In the genomic region with DNA sequence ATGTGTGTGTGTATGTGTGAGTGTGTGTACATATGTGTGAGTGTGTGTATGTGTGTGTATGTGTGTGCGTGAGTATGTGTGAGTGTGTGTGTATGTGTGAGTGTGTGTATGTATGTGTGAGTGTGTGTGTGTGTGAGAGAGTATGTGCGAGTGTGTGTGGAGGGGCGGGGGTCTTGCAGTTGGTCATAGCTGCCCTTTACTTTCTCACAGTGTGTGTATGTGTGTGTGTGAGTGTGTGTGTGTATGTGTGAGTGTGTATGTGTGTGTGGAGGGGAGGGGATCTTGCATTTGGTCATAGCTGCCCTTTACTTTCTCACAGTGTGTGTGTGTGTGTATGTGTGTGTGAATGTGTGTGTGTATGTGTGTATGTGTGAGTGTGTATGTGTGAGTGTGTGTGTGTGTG, we compare ENCODE assay signal across 22 cellular contexts.
A peak's percentile ranks its signal among the peaks of the same experiment; 100 is the strongest.
DNase-seq lines count a peak whose midpoint lies in the region; ATAC-seq, FAIRE-seq and TF ChIP-seq lines count a peak whose summit lies in the region.
"Had no signal": no experiment of that assay in that cellular context is flagged by ENCODE, and none has a peak within 500 bp of the region (broad histone marks: within the 10 kb centered on the region; RNA-seq: fewer than 3 reads in every experiment).

No MANE protein-coding gene starts in this region.

- TF ChIP-seq CTCF in GM12878 (IDR thresholded peaks at IDR 0.05 in 2 of 3, conservative IDR thresholded peaks at IDR 0.05 in 1 of 3; ENCODE audit: control insufficient read depth in 2 of 3, extremely low read depth in 1 of 3, insufficient read depth in 1 of 3, low read depth in 3 of 3, low read length in 3 of 3), result no peak
- TF ChIP-seq CTCF in dorsolateral prefrontal cortex (IDR thresholded peaks at IDR 0.05 in 54 of 56, conservative IDR thresholded peaks at IDR 0.05 in 2 of 56; ENCODE audit: low read depth in 1 of 56, partially characterized antibody in 56 of 56), result no peak
- no peak for TF ChIP-seq CTCF in GM20000 (IDR thresholded peaks at IDR 0.05; ENCODE audit: extremely low read depth, missing control alignments)

- no peaks in the 10 kb centered on the region for H3K27me3 Mint-ChIP-seq in activated CD4-positive, alpha-beta T cell treated with anti-CD3 and anti-CD28 coated beads, Interleukin-2, amount 10 ng/mL, durations not matched to agents 24 days and 14 days

- BruUV-seq in GM12878 (replicated peaks; lab: Mats Ljungman, UMichigan), result no TSS peak

- FAIRE-seq in GM12878 (lab: Jason Lieb, UNC), result peak; percentile 70
- FAIRE-seq: H54 had no signal

- POLR2A ChIA-PET in GM12878 (lab: Charles Lee), result interaction anchor here (0.7 to 2.0 kb wide), 8 partner anchors 9 to 23 kb away, joined by 3 to 6 read pairs (median 3); no protein-coding TSS in a partner anchor

- H3K4me1 Mint-ChIP-seq in activated CD4-positive, alpha-beta T cell treated with anti-CD3 and anti-CD28 coated beads, Interleukin-2, amount 10 ng/mL, durations not matched to agents 24 days and 14 days, result peaks cover 22% of the 10 kb centered on the region

- H3K27me3 ChIP-seq in GM12878 (replicated peaks in 1 of 2; ENCODE audit: control insufficient read depth in 2 of 2, insufficient read depth in 2 of 2, low read length in 1 of 2) (no peaks in the 10 kb centered on the region), mesenchymal stem cell (ENCODE audit: control insufficient read depth in 1 of 2, insufficient read depth in 1 of 2, low read length in 2 of 2) (no peaks in the 10 kb centered on the region), dorsolateral prefrontal cortex (no peaks in the 10 kb centered on the region)

- H3K4me3 ChIP-seq in GM12878, result no peak overlapping the region
- no peak overlapping the region for H3K4me3 ChIP-seq in mesenchymal stem cell (ENCODE audit: insufficient read depth in 1 of 2, low read depth in 1 of 2, low read length in 2 of 2)
- H3K4me3 ChIP-seq in dorsolateral prefrontal cortex, result no peak overlapping the region

- H3K9me3 ChIP-seq in GM12878 (replicated peaks; ENCODE audit: control insufficient read depth, insufficient read depth, low read length) (no peaks in the 10 kb centered on the region; the same call in 1 of the 3 replicates), mesenchymal stem cell (ENCODE audit: control insufficient read depth, low read length) (no peaks in the 10 kb centered on the region)
- H3K9me3 ChIP-seq: SK-N-SH had no signal

- WGBS in GM12878 (ENCODE audit: insufficient coverage, insufficient replicate concordance, low lambda C conversion rate, missing lambda C conversion rate), result 81% methylated on average over 3 of the region's 3 CpGs
- WGBS in mesenchymal stem cell, result 93% methylated on average over 3 of the region's 3 CpGs

- H2BK120ac ChIP-seq in mesenchymal stem cell (ENCODE audit: low read depth, low read length), result no peak overlapping the region

- H3K4ac ChIP-seq in mesenchymal stem cell (ENCODE audit: low read depth in 1 of 2, low read length in 2 of 2), result no peak overlapping the region

- H4K91ac ChIP-seq in mesenchymal stem cell (ENCODE audit: low read length), result peak overlapping the region; percentile 57

- no peak for TF ChIP-seq RAD21 in GM12878 (IDR thresholded peaks at IDR 0.05; ENCODE audit: insufficient read depth, low read depth, low read length)

- no peak overlapping the region for H2BK15ac ChIP-seq in mesenchymal stem cell (ENCODE audit: low read depth, poor library complexity, severe bottlenecking)

- intact Hi-C loops in activated CD4-positive, alpha-beta T cell treated with anti-CD3 and anti-CD28 coated beads, Interleukin-2, amount 10 ng/mL, durations not matched to agents 24 days and 14 days (cut with micrococcal nuclease), result no loop called here
- intact Hi-C loops in GM12878 (cut with micrococcal nuclease; ENCODE audit: unreplicated experiment) (no loop called here), dorsolateral prefrontal cortex (cut with DNase I) (no loop called here)

- H2AFZ ChIP-seq in GM12878 (ENCODE audit: control insufficient read depth, low read depth, low read length), result no peak overlapping the region
- H2AFZ ChIP-seq in mesenchymal stem cell (ENCODE audit: low read depth, low read length), result no peak overlapping the region

- no peak overlapping the region for H3K4me2 ChIP-seq in GM12878 (ENCODE audit: control insufficient read depth, insufficient read depth)
- H3K4me2 ChIP-seq in mesenchymal stem cell (ENCODE audit: low read length, poor library complexity, severe bottlenecking), result no peak overlapping the region
- H3K4me2 ChIP-seq: KMS-11, SK-N-SH had no signal

- H3K36me3 Mint-ChIP-seq in activated CD4-positive, alpha-beta T cell treated with anti-CD3 and anti-CD28 coated beads, Interleukin-2, amount 10 ng/mL, durations not matched to agents 24 days and 14 days (ENCODE audit: low read depth), result no peaks in the 10 kb centered on the region
- H3K36me3 Mint-ChIP-seq: CD8-positive, alpha-beta T cell had no signal

- H3K23ac ChIP-seq in mesenchymal stem cell (ENCODE audit: low read length in 2 of 2), result no peak overlapping the region

- no peak for ATAC-seq in GM12878
- ATAC-seq in activated CD4-positive, CD25-positive, alpha-beta regulatory T cell treated with anti-CD3 and anti-CD28 coated beads, Interleukin-2, amount 50 U/mL, for 24 hours, result no peak
- ATAC-seq: CD8-positive, alpha-beta T cell; Panc1 had no signal

- SMC1A ChIA-PET in GM12878 (lab: Charles Lee; ENCODE audit: uncharacterized antibody, unreplicated experiment), result interaction anchor here (1.1 to 1.2 kb wide), 3 partner anchors 9 to 28 kb away, joined by 3 to 6 read pairs (median 4); no protein-coding TSS in a partner anchor

- H3K4me1 ChIP-seq in GM12878 (ENCODE audit: control insufficient read depth, insufficient read depth, low read length) (peaks cover 37% of the 10 kb centered on the region), mesenchymal stem cell (ENCODE audit: control insufficient read depth, insufficient read depth, low read depth, low read length) (peaks cover 5% of the 10 kb centered on the region)

- CTCF ChIA-PET in GM12878 (lab: Yijun Ruan, JAX), result interaction anchor here (0.8 to 15.5 kb wide), 6 partner anchors 8 to 55 kb away, joined by 3 to 348 read pairs (median 4); no protein-coding TSS in a partner anchor

- H4K8ac ChIP-seq in mesenchymal stem cell (ENCODE audit: low read length), result no peak overlapping the region

- no peak overlapping the region for H2BK5ac ChIP-seq in mesenchymal stem cell (ENCODE audit: low read depth, low read length, poor library complexity, severe bottlenecking)

- H3K27ac ChIP-seq in GM12878 (ENCODE audit: control insufficient read depth, insufficient read depth), result no peak overlapping the region
- H3K27ac ChIP-seq in mesenchymal stem cell (ENCODE audit: low read length, poor library complexity, severe bottlenecking), result no peak overlapping the region
- H3K27ac ChIP-seq in dorsolateral prefrontal cortex, result no peak overlapping the region
- H3K27ac ChIP-seq: 22Rv1, KMS-11 had no signal

- peak overlapping the region in 1 of 2 experiments; percentile 11 for H3K18ac ChIP-seq in mesenchymal stem cell (ENCODE audit: low read depth in 1 of 2, low read length in 2 of 2)

- H3K9ac ChIP-seq in GM12878 (ENCODE audit: control insufficient read depth, insufficient read depth, low read length) (no peak overlapping the region), mesenchymal stem cell (ENCODE audit: low read length) (no peak overlapping the region)
- H3K9ac ChIP-seq: KMS-11, SK-N-SH had no signal

- in situ Hi-C loops in GM12878 (cut with MboI), result no loop called here

- H3K79me2 ChIP-seq in GM12878 (ENCODE audit: control insufficient read depth, insufficient read depth, low read length), result peaks cover 11% of the 10 kb centered on the region

- peak overlapping the region in 1 of 2 experiments; percentile 11 for H2BK12ac ChIP-seq in mesenchymal stem cell (ENCODE audit: low read length in 2 of 2)

- RAD21 ChIA-PET in GM12878 (lab: Charles Lee; ENCODE audit: unreplicated experiment), result interaction anchor here (0.9 to 2.1 kb wide), 4 partner anchors 9 to 39 kb away, joined by 3 to 6 read pairs (median 6); no protein-coding TSS in a partner anchor

- no peak overlapping the region for H2AK5ac ChIP-seq in mesenchymal stem cell (ENCODE audit: low read length, severe bottlenecking)

- no peaks in the 10 kb centered on the region for H4K20me1 ChIP-seq in GM12878 (ENCODE audit: control insufficient read depth, insufficient read depth)

- H3K36me3 ChIP-seq in GM12878 (ENCODE audit: control insufficient read depth in 2 of 2, insufficient read depth in 2 of 2, low read length in 1 of 2), result no peaks in the 10 kb centered on the region
- no peaks in the 10 kb centered on the region for H3K36me3 ChIP-seq in mesenchymal stem cell (ENCODE audit: control insufficient read depth in 1 of 2, insufficient read depth in 2 of 2, low read depth in 1 of 2, low read length in 2 of 2)

- TF ChIP-seq EP300 in GM12878 (IDR thresholded peaks at IDR 0.05; ENCODE audit: borderline replicate concordance in 1 of 2, control insufficient read depth in 1 of 2, low read depth in 2 of 2, low read length in 2 of 2), result no peak

- DNase-seq in activated CD4-positive, alpha-beta T cell treated with anti-CD3 and anti-CD28 coated beads, Interleukin-2, amount 10 ng/mL, durations not matched to agents 24 days and 14 days, result peak; percentile 47
- DNase-seq in activated CD4-positive, alpha-beta T cell treated with anti-CD3 and anti-CD28 coated beads, Interleukin-2, amount 50 U/mL, for 48 hours, result no peak
- no peak for DNase-seq in GM12878 (ENCODE audit: low read depth, low spot score)
- no peak for DNase-seq in mesenchymal stem cell
- DNase-seq in dorsolateral prefrontal cortex, result no peak
- DNase-seq in MV-4-11 (lab: John Stamatoyannopoulos, UW), result no peak
- DNase-seq in GM20000 (ENCODE audit: low spot score), result no peak
- DNase-seq: ACHN, C1 segment of cervical spinal cord, NCI-H1105 treated with DMSO at 0.1 percent for 48 hours, NCI-H2081, NCI-H2171 treated with DMSO at 0.1 percent for 48 hours, NCI-H524 treated with DMSO at 0.1 percent for 48 hours, NCI-H82, SIG-M5, SK-N-SH had no signal

- H3K79me1 ChIP-seq in mesenchymal stem cell (replicated peaks; ENCODE audit: low read length, poor library complexity, severe bottlenecking), result no peaks in the 10 kb centered on the region

- peak overlapping the region in 1 of 2 experiments; percentile 19 for H3K14ac ChIP-seq in mesenchymal stem cell (ENCODE audit: low read length in 2 of 2)

- no peak for TF ChIP-seq POLR2A in GM12878 (IDR thresholded peaks at IDR 0.05; ENCODE audit: low read depth, low read length)

- H3K27ac Mint-ChIP-seq in activated CD4-positive, alpha-beta T cell treated with anti-CD3 and anti-CD28 coated beads, Interleukin-2, amount 10 ng/mL, durations not matched to agents 24 days and 14 days, result no peak overlapping the region
- H3K27ac Mint-ChIP-seq: CD8-positive, alpha-beta T cell had no signal

- peaks cover 4% of the 10 kb centered on the region for H3K9me3 Mint-ChIP-seq in activated CD4-positive, alpha-beta T cell treated with anti-CD3 and anti-CD28 coated beads, Interleukin-2, amount 10 ng/mL, durations not matched to agents 24 days and 14 days
- H3K9me3 Mint-ChIP-seq: CD8-positive, alpha-beta T cell had no signal

- no peak overlapping the region for H3K4me3 Mint-ChIP-seq in activated CD4-positive, alpha-beta T cell treated with anti-CD3 and anti-CD28 coated beads, Interleukin-2, amount 10 ng/mL, durations not matched to agents 24 days and 14 days
- H3K4me3 Mint-ChIP-seq: CD8-positive, alpha-beta T cell had no signal
